9 cellular contexts compared by ENCODE assay signal in genomic region chr9:2559212-2560152, GRCh38.
DNase-seq lines count a peak whose midpoint lies in the region; ATAC-seq and TF ChIP-seq lines count a peak whose summit lies in the region.
"Had no signal": no experiment of that assay in that cellular context is flagged by ENCODE, and none has a peak within 500 bp of the region (broad histone marks: within the 10 kb centered on the region; RNA-seq: fewer than 3 reads in every experiment).

No MANE protein-coding gene starts in this region.

- no peaks in the 10 kb centered on the region for H3F3A ChIP-seq in GM23338 (replicated peaks; ENCODE audit: low read depth)

- H3K27ac ChIP-seq in GM23338 (ENCODE audit: low read depth) = no peak overlapping the region

- H3K36me3 ChIP-seq in GM23338 (ENCODE audit: insufficient read depth) (no peaks in the 10 kb centered on the region), skeletal muscle satellite cell (ENCODE audit: insufficient read depth, low read length) (no peaks in the 10 kb centered on the region)

- H3K9me3 Mint-ChIP-seq in GM23338 = peaks cover 10% of the 10 kb centered on the region

- H3K27me3 ChIP-seq in GM23338 (ENCODE audit: insufficient read depth) (no peaks in the 10 kb centered on the region), skeletal muscle satellite cell (ENCODE audit: control insufficient read depth, insufficient read depth, low read length) (no peaks in the 10 kb centered on the region)

- H3K4me2 ChIP-seq in GM23338 (peak overlapping the region; percentile 34; the same call in 1 of the 2 replicates), skeletal muscle satellite cell (ENCODE audit: low read length) (peak overlapping the region; percentile 61)

- no peak overlapping the region for H2AFZ ChIP-seq in GM23338

- DNase-seq in GM23338 (ENCODE audit: low spot score) = peak; percentile 14
- DNase-seq in amniotic stem cell (lab: John Stamatoyannopoulos, UW) = peak; percentile 80
- peak; percentile 88 for DNase-seq in left ventricle myocardium superior
- DNase-seq in NCI-H1436 (lab: John Stamatoyannopoulos, UW) = no peak
- DNase-seq in NCI-H1417 treated with DMSO at 0.1 percent for 48 hours (lab: John Stamatoyannopoulos, UW) = no peak
- DNase-seq in NAMALWA (ENCODE audit: low spot score) = no peak
- DNase-seq: effector memory CD4-positive, alpha-beta T cell had no signal

- H3K4me3 ChIP-seq in GM23338 (no peak overlapping the region), skeletal muscle satellite cell (ENCODE audit: low read length) (no peak overlapping the region)

- H3K9me2 ChIP-seq in GM23338 (ENCODE audit: insufficient read depth) = no peaks in the 10 kb centered on the region; the same call in 1 of the 2 replicates

- no peaks in the 10 kb centered on the region for H4K20me1 ChIP-seq in GM23338 (replicated peaks; ENCODE audit: insufficient read depth)

- no peaks in the 10 kb centered on the region for H3K4me1 ChIP-seq in GM23338 (ENCODE audit: insufficient read depth)
- H3K4me1 ChIP-seq in skeletal muscle satellite cell (ENCODE audit: control insufficient read depth, insufficient read depth, low read length) = peaks cover 14% of the 10 kb centered on the region

- H3K36me3 Mint-ChIP-seq in GM23338 (ENCODE audit: low read depth) = peaks cover 23% of the 10 kb centered on the region

- no peak for TF ChIP-seq CTCF in GM23338 (conservative IDR thresholded peaks at IDR 0.05; ENCODE audit: low read depth in 2 of 2)

- peak overlapping the region; percentile 43 for H3K9ac ChIP-seq in skeletal muscle satellite cell (ENCODE audit: low read depth, low read length)

- ATAC-seq in GM23338 (peak; percentile 36; the same call in 2 of the 3 replicates), left ventricle myocardium superior (peak; percentile 99), GM21529 (IDR thresholded peaks at IDR 0.05; ENCODE audit: unreplicated experiment) (no peak)

- no peaks in the 10 kb centered on the region for H3K9me3 ChIP-seq in skeletal muscle satellite cell (replicated peaks; ENCODE audit: low read length)

- intact Hi-C loops in left ventricle myocardium superior (cut with micrococcal nuclease) = no loop called here

- H3K4me1 Mint-ChIP-seq in GM23338 = peaks cover 3% of the 10 kb centered on the region

- H3K79me2 ChIP-seq in GM23338 (replicated peaks; ENCODE audit: insufficient read depth) = peaks cover 5% of the 10 kb centered on the region; the same call in 1 of the 2 replicates

- no peak overlapping the region; the same call in 1 of the 2 replicates for H3K27ac Mint-ChIP-seq in GM23338

- H3K4me3 Mint-ChIP-seq in GM23338 = no peak overlapping the region

- peaks cover 9% of the 10 kb centered on the region for H3K27me3 Mint-ChIP-seq in GM23338 (ENCODE audit: insufficient read depth, low read depth, poor library complexity)

TF ChIP-seq in GM23338, 12 proteins besides CTCF, POLR2A, EP300 and RAD21 (continues in another document):
- no peak for TF ChIP-seq ZNF331 (CRISPR knock-in tag; IDR thresholded peaks at IDR 0.05; ENCODE audit: low read depth)
- TF ChIP-seq JUNB (IDR thresholded peaks at IDR 0.05; ENCODE audit: unreplicated experiment) = no peak
- TF ChIP-seq EZH2phosphoT487 (IDR thresholded peaks at IDR 0.05; ENCODE audit: unreplicated experiment) = no peak
- TF ChIP-seq ZNF114 (CRISPR knock-in tag; IDR thresholded peaks at IDR 0.05) = no peak
- no peak for TF ChIP-seq CREB1 (CRISPR knock-in tag; IDR thresholded peaks at IDR 0.05; ENCODE audit: low read depth)
- no peak for TF ChIP-seq POLR2AphosphoS5 (IDR thresholded peaks at IDR 0.05; ENCODE audit: low read depth)
- TF ChIP-seq, protein P1, sequence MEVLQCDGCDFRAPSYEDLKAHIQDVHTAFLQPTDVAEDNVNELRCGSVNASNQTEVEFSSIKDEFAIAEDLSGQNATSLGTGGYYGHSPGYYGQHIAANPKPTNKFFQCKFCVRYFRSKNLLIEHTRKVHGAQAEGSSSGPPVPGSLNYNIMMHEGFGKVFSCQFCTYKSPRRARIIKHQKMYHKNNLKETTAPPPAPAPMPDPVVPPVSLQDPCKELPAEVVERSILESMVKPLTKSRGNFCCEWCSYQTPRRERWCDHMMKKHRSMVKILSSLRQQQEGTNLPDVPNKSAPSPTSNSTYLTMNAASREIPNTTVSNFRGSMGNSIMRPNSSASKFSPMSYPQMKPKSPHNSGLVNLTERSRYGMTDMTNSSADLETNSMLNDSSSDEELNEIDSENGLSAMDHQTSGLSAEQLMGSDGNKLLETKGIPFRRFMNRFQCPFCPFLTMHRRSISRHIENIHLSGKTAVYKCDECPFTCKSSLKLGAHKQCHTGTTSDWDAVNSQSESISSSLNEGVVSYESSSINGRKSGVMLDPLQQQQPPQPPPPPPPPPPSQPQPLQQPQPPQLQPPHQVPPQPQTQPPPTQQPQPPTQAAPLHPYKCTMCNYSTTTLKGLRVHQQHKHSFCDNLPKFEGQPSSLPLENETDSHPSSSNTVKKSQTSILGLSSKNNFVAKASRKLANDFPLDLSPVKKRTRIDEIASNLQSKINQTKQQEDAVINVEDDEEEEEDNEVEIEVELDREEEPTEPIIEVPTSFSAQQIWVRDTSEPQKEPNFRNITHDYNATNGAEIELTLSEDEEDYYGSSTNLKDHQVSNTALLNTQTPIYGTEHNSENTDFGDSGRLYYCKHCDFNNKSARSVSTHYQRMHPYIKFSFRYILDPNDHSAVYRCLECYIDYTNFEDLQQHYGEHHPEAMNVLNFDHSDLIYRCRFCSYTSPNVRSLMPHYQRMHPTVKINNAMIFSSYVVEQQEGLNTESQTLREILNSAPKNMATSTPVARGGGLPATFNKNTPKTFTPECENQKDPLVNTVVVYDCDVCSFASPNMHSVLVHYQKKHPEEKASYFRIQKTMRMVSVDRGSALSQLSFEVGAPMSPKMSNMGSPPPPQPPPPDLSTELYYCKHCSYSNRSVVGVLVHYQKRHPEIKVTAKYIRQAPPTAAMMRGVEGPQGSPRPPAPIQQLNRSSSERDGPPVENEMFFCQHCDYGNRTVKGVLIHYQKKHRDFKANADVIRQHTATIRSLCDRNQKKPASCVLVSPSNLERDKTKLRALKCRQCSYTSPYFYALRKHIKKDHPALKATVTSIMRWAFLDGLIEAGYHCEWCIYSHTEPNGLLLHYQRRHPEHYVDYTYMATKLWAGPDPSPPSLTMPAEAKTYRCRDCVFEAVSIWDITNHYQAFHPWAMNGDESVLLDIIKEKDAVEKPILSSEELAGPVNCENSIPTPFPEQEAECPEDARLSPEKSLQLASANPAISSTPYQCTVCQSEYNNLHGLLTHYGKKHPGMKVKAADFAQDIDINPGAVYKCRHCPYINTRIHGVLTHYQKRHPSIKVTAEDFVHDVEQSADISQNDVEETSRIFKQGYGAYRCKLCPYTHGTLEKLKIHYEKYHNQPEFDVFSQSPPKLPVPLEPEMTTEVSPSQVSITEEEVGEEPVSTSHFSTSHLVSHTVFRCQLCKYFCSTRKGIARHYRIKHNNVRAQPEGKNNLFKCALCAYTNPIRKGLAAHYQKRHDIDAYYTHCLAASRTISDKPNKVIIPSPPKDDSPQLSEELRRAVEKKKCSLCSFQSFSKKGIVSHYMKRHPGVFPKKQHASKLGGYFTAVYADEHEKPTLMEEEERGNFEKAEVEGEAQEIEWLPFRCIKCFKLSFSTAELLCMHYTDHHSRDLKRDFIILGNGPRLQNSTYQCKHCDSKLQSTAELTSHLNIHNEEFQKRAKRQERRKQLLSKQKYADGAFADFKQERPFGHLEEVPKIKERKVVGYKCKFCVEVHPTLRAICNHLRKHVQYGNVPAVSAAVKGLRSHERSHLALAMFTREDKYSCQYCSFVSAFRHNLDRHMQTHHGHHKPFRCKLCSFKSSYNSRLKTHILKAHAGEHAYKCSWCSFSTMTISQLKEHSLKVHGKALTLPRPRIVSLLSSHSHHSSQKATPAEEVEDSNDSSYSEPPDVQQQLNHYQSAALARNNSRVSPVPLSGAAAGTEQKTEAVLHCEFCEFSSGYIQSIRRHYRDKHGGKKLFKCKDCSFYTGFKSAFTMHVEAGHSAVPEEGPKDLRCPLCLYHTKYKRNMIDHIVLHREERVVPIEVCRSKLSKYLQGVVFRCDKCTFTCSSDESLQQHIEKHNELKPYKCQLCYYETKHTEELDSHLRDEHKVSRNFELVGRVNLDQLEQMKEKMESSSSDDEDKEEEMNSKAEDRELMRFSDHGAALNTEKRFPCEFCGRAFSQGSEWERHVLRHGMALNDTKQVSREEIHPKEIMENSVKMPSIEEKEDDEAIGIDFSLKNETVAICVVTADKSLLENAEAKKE (CRISPR knock-in tag; IDR thresholded peaks at IDR 0.05) = no peak
- TF ChIP-seq, protein P2, sequence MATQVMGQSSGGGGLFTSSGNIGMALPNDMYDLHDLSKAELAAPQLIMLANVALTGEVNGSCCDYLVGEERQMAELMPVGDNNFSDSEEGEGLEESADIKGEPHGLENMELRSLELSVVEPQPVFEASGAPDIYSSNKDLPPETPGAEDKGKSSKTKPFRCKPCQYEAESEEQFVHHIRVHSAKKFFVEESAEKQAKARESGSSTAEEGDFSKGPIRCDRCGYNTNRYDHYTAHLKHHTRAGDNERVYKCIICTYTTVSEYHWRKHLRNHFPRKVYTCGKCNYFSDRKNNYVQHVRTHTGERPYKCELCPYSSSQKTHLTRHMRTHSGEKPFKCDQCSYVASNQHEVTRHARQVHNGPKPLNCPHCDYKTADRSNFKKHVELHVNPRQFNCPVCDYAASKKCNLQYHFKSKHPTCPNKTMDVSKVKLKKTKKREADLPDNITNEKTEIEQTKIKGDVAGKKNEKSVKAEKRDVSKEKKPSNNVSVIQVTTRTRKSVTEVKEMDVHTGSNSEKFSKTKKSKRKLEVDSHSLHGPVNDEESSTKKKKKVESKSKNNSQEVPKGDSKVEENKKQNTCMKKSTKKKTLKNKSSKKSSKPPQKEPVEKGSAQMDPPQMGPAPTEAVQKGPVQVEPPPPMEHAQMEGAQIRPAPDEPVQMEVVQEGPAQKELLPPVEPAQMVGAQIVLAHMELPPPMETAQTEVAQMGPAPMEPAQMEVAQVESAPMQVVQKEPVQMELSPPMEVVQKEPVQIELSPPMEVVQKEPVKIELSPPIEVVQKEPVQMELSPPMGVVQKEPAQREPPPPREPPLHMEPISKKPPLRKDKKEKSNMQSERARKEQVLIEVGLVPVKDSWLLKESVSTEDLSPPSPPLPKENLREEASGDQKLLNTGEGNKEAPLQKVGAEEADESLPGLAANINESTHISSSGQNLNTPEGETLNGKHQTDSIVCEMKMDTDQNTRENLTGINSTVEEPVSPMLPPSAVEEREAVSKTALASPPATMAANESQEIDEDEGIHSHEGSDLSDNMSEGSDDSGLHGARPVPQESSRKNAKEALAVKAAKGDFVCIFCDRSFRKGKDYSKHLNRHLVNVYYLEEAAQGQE (IDR thresholded peaks at IDR 0.05; ENCODE audit: unreplicated experiment) = no peak
- TF ChIP-seq NANOG (IDR thresholded peaks at IDR 0.05; ENCODE audit: borderline replicate concordance) = no peak
- TF ChIP-seq EZH2 (IDR thresholded peaks at IDR 0.05; ENCODE audit: low read depth, unreplicated experiment) = no peak
- TF ChIP-seq STAT1 (IDR thresholded peaks at IDR 0.05; ENCODE audit: unreplicated experiment) = no peak

Comparison
In these comparisons a context has a peak if more than half of its experiments do, and no peak if none do; other contexts are left out.
1. DNase-seq: peak in GM23338 (single experiment), amniotic stem cell (single experiment) and left ventricle myocardium superior (single experiment); none in NCI-H1436 (single experiment), NCI-H1417 treated with DMSO at 0.1 percent for 48 hours (single experiment) and NAMALWA (single experiment).